8 cellular contexts compared by ENCODE assay signal in genomic region chr17:7915611-7916382, GRCh38.
DNase-seq lines count a peak whose midpoint lies in the region; ATAC-seq and TF ChIP-seq lines count a peak whose summit lies in the region.

TSS of gene RNF227 (minus strand) at chr17:7916289. CDS start at chr17:7916195, 94 bp downstream.

- no peak for TF ChIP-seq CTCF in GM13977 (IDR thresholded peaks at IDR 0.05; ENCODE audit: extremely low read depth, insufficient read depth, missing control alignments)
- no peak for TF ChIP-seq CTCF in retinal pigment epithelial cell (conservative IDR thresholded peaks at IDR 0.05; ENCODE audit: low read depth, low read length)

- peak within 1 kb of the TSS; percentile 58 for H3K4me3 ChIP-seq in retinal pigment epithelial cell (ENCODE audit: low read length)

- DNase-seq in GM13977 (ENCODE audit: low spot score) = peak; percentile 89
- peak; percentile 68 for DNase-seq in NCI-H2029 treated with DMSO at 0.1 percent for 48 hours (lab: John Stamatoyannopoulos, UW)
- DNase-seq in T1000 (lab: John Stamatoyannopoulos, UW) = peak; percentile 92
- DNase-seq in astrocyte of the hippocampus (ENCODE audit: low read depth, low spot score) = peak; percentile 96
- DNase-seq in hippocampal formation (lab: John Stamatoyannopoulos, UW) = peak; percentile 74 to 82
- peak; percentile 58 for DNase-seq in retinal pigment epithelial cell (ENCODE audit: low read depth)

- ATAC-seq in HG02970 (IDR thresholded peaks at IDR 0.05; ENCODE audit: low FRiP score, unreplicated experiment) (peak; percentile 76), HG03095 (IDR thresholded peaks at IDR 0.05; ENCODE audit: unreplicated experiment) (no peak)

- in situ Hi-C loops in GM13977 (cut with MboI; ENCODE audit: low pct_unique_long_range_greater_than_20kb, low sequenced_read_pairs, unreplicated experiment) = loop anchor here (10.0 kb wide), 1 partner anchor 69 kb away; no protein-coding TSS in a partner anchor
